In genomic region chr2:183605440-183605839, GRCh38 we compare ENCODE assay signal across 20 cellular contexts.
"Had no signal": no experiment of that assay in that cellular context is flagged by ENCODE, and none has a peak within 500 bp of the region (broad histone marks: within the 10 kb centered on the region; RNA-seq: fewer than 3 reads in every experiment).

No MANE protein-coding gene starts in this region.

- DNase-seq: hippocampal formation; immature natural killer cell; kidney; left ventricle myocardium inferior; mesendoderm; naive thymus-derived CD4-positive, alpha-beta T cell; ovary; right lobe of liver; stimulated activated CD4-positive, alpha-beta T cell treated with anti-CD3 and anti-CD28 coated beads, Interleukin-12 subunit alpha, Interleukin-12 subunit beta, amount 100 ng/mL, for 4 hours; stimulated activated CD4-positive, alpha-beta T cell treated with anti-CD3 and anti-CD28 coated beads, Interleukin-15, amount 100 ng/mL, for 24 hours; stimulated activated CD4-positive, alpha-beta T cell treated with anti-CD3 and anti-CD28 coated beads, Interleukin-2, amount 100 ng/mL, for 24 hours; stimulated activated CD4-positive, alpha-beta T cell treated with anti-CD3 and anti-CD28 coated beads, Interleukin-4, amount 100 ng/mL, for 1 hour; stimulated activated naive B cell treated with anti-CD40 and anti-IgM and Interleukin-4, amounts not matched to agents 10 μg/mL and 1 μg/mL and 100 μg/mL, for 72 hours; stimulated activated naive CD8-positive, alpha-beta T cell treated with anti-CD3 and anti-CD28 coated beads, Interleukin-15, Interleukin-2, amounts not matched to agents 100 U/mL and 50 U/mL, for 24 hours; stomach; testis; thyroid gland; transverse colon; upper lobe of left lung had no signal

- ATAC-seq: naive thymus-derived CD4-positive, alpha-beta T cell; natural killer cell treated with Interleukin-12 subunit alpha and Interleukin-12 subunit beta and Interleukin-15 and Interleukin-18, amount 100 ng/mL, for 72 hours; right lobe of liver; stimulated activated naive B cell treated with anti-CD40 and anti-IgM and Interleukin-4, amounts not matched to agents 10 μg/mL and 1 μg/mL and 100 μg/mL, for 72 hours; stimulated activated naive CD8-positive, alpha-beta T cell treated with anti-CD3 and anti-CD28 coated beads, Interleukin-15, Interleukin-2, amounts not matched to agents 100 U/mL and 50 U/mL, for 24 hours had no signal
